In the genomic region with DNA sequence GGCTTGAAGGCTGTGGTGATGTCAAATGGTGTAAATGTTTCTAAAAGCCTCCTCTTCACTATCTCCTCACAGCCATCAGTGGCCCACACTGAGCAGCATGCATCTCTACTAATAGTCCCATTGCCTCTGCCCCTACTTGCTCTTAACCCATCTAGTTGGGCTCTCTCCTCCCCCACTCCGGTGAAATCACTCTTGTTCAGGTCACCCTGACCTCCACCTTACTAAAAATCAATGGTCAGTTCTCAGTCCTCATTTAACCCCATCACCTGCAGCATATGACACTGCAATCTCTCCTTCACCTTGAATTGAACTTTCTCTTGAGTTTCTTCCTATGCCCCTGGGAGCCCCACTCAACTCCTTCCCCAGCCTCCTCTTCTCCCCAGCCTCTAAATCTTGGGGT, we compare ENCODE assay signal across 25 cellular contexts.
"Had no signal": no experiment of that assay in that cellular context is flagged by ENCODE, and none has a peak within 500 bp of the region (broad histone marks: within the 10 kb centered on the region; RNA-seq: fewer than 3 reads in every experiment).

No MANE protein-coding gene starts in this region.

- H3K27me3 ChIP-seq: gastrocnemius medialis, neutrophil, pancreas, testis, tibial artery had no signal

- H3K27me3 Mint-ChIP-seq: naive B cell; natural killer cell treated with Interleukin-12 subunit alpha and Interleukin-12 subunit beta and Interleukin-15 and Interleukin-18, amount 100 ng/mL, for 72 hours; type B pancreatic cell had no signal

- ATAC-seq: gastrocnemius medialis; left colon; left ventricle myocardium superior; mucosa of descending colon; natural killer cell treated with Interleukin-12 subunit alpha and Interleukin-12 subunit beta and Interleukin-15 and Interleukin-18, amount 100 ng/mL, for 72 hours; pancreas; sciatic nerve had no signal

- H3K9me3 ChIP-seq: gastrocnemius medialis, mucosa of descending colon, neutrophil, pancreas, testis, tibial artery had no signal

- H3K36me3 ChIP-seq: gastrocnemius medialis, pancreas, tibial artery had no signal

- H3K27ac Mint-ChIP-seq: mesothelial cell of epicardium, naive B cell, type B pancreatic cell had no signal

- H3K9me3 Mint-ChIP-seq: naive B cell; natural killer cell treated with Interleukin-12 subunit alpha and Interleukin-12 subunit beta and Interleukin-15 and Interleukin-18, amount 100 ng/mL, for 72 hours; neural crest cell; type B pancreatic cell had no signal

- FAIRE-seq: pancreas had no signal

- H3K4me3 Mint-ChIP-seq: mesothelial cell of epicardium; naive B cell; natural killer cell treated with Interleukin-12 subunit alpha and Interleukin-12 subunit beta and Interleukin-15 and Interleukin-18, amount 100 ng/mL, for 72 hours; neural crest cell; type B pancreatic cell had no signal

- H3K4me2 ChIP-seq: smooth muscle cell had no signal

- H3K36me3 Mint-ChIP-seq: mesothelial cell of epicardium, type B pancreatic cell had no signal

- DNase-seq: cortex of kidney; foreskin fibroblast; gastrocnemius medialis; head of caudate nucleus; left colon; left ventricle myocardium superior; mesenchymal stem cell; mucosa of descending colon; naive B cell; pancreas; stimulated activated CD4-positive, alpha-beta T cell treated with anti-CD3 and anti-CD28 coated beads, Interleukin-12 subunit alpha, Interleukin-12 subunit beta, amount 100 ng/mL, for 4 hours; stimulated activated CD4-positive, alpha-beta T cell treated with anti-CD3 and anti-CD28 coated beads, Interleukin-1b, Interleukin-23, amount 100 ng/mL, for 48 hours; stimulated activated CD4-positive, alpha-beta T cell treated with anti-CD3 and anti-CD28 coated beads, Interleukin-4, amount 100 ng/mL, for 1 hour; stimulated activated CD8-positive, alpha-beta memory T cell treated with anti-CD3 and anti-CD28 coated beads, Interleukin-4, amount 100 ng/mL, for 48 hours; stimulated activated naive CD4-positive, alpha-beta T cell treated with Interleukin-2 at 50 U/mL for 16 hours; substantia nigra; testis; tibial artery had no signal

- H3K4me1 ChIP-seq: testis had no signal

- H3K27ac ChIP-seq: gastrocnemius medialis, neutrophil, pancreas, testis, tibial artery had no signal

- H3K4me3 ChIP-seq: gastrocnemius medialis, mucosa of descending colon, pancreas, smooth muscle cell, testis, tibial artery had no signal
